Comparison of ENCODE assay signal across 24 cellular contexts in genomic region chr6:160299559-160299958, GRCh38. TPM values are rescaled to one million over a fixed set of nuclear protein-coding genes. Genes with fewer than 3 reads are reported as not detected.
"Had no signal": no experiment of that assay in that cellular context is flagged by ENCODE, and none has a peak within 500 bp of the region (broad histone marks: within the 10 kb centered on the region; RNA-seq: fewer than 3 reads in every experiment).

No MANE protein-coding gene starts in this region.

- DNase-seq: activated B cell treated with CpG ODN at 0.5 μM for 24 hours; activated CD4-positive, alpha-beta T cell treated with anti-CD3 and anti-CD28 coated beads for 4 hours; activated CD4-positive, alpha-beta T cell treated with anti-CD3 and anti-CD28 coated beads, Interleukin-2, amount 50 U/mL, for 48 hours; activated effector memory CD4-positive, alpha-beta T cell treated with anti-CD3 and anti-CD28 coated beads, Interleukin-2, amount 50 U/mL, for 16 hours; activated naive CD4-positive, alpha-beta T cell treated with anti-CD3 and anti-CD28 coated beads, Interleukin-2, amount 10 ng/mL, durations not matched to agents 7 days and 5 days; amygdala; gastrocnemius medialis; islet precursor cell; mesenchymal stem cell; naive B cell; occipital lobe; right lobe of liver; stimulated activated CD4-positive, alpha-beta T cell treated with anti-CD3 and anti-CD28 coated beads, Interleukin-15, amount 100 ng/mL, for 24 hours; trophoblast cell had no signal

- H3K9me3 ChIP-seq: gastrocnemius medialis, mucosa of descending colon, right lobe of liver, stomach, suprapubic skin, vagina had no signal

- H3K27me3 ChIP-seq: cardiac muscle cell, gastrocnemius medialis, right lobe of liver, stomach, suprapubic skin, vagina had no signal

- H3K4me3 ChIP-seq: cardiac muscle cell, gastrocnemius medialis, mucosa of descending colon, right lobe of liver, smooth muscle cell, stomach, vagina had no signal

- H3K36me3 ChIP-seq: cardiac muscle cell, gastrocnemius medialis, right lobe of liver, stomach, suprapubic skin, vagina had no signal

- H3K27ac ChIP-seq: cardiac muscle cell, right lobe of liver, vagina had no signal

- H3K4me1 ChIP-seq: right lobe of liver had no signal

RNA-seq across cellular contexts. Expression of gene SLC22A2, which starts 40.9 kb away (rescaled TPM):
- total RNA-seq: activated B cell treated with CpG ODN at 0.5 μM for 24 hours, cardiac muscle cell, esophagus mucosa, gastrocnemius medialis, left colon, lower leg skin, right lobe of liver, stomach, suprapubic skin, vagina had no signal
- polyA plus RNA-seq: cardiac muscle cell, neural cell, stomach had no signal

RNA-seq across cellular contexts. Expression of gene SLC22A3, which starts 48.6 kb away (rescaled TPM):
- total RNA-seq: activated B cell treated with CpG ODN at 0.5 μM for 24 hours had no signal
- polyA plus RNA-seq: cardiac muscle cell, neural cell had no signal
